Comparison of ENCODE assay signal across 1 cellular context in genomic region chr12:110349521-110350151, GRCh38.
TF ChIP-seq lines count a peak whose summit lies in the region.

No MANE protein-coding gene starts in this region.

TF ChIP-seq in GM23338, 12 proteins besides CTCF, POLR2A, EP300 and RAD21 (continued from another document):
- TF ChIP-seq REST (IDR thresholded peaks at IDR 0.05; ENCODE audit: unreplicated experiment) (no peak), ZNF331 (CRISPR knock-in tag; IDR thresholded peaks at IDR 0.05; ENCODE audit: low read depth) (no peak), POLR2AphosphoS5 (IDR thresholded peaks at IDR 0.05; ENCODE audit: low read depth) (no peak), EZH2phosphoT487 (IDR thresholded peaks at IDR 0.05; ENCODE audit: unreplicated experiment) (no peak), STAT1 (IDR thresholded peaks at IDR 0.05; ENCODE audit: unreplicated experiment) (no peak)
- TF ChIP-seq, protein P1, sequence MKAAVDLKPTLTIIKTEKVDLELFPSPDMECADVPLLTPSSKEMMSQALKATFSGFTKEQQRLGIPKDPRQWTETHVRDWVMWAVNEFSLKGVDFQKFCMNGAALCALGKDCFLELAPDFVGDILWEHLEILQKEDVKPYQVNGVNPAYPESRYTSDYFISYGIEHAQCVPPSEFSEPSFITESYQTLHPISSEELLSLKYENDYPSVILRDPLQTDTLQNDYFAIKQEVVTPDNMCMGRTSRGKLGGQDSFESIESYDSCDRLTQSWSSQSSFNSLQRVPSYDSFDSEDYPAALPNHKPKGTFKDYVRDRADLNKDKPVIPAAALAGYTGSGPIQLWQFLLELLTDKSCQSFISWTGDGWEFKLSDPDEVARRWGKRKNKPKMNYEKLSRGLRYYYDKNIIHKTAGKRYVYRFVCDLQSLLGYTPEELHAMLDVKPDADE (IDR thresholded peaks at IDR 0.05), result no peak
TF ChIP-seq in GM23338: peak in this region for 0.
